8 cellular contexts compared by ENCODE assay signal in the genomic region with DNA sequence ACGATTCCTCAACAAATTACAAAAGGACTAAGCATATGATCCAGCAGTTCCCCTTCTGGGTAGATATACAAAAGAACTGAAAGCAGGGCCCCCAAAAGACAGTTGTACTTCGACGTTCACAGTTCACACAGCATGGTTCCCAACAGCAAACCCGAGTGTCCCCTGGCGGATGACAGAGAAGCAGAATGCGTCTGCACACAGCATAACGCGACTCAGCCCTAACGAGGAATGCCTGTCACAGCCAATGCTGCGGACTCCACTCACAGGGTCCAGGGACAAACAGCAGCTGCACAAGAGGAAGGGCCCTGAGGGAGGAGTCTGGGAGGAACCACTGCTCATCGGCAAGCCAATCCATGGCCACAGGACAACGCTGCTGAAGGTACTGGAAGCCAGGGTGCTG.
DNase-seq lines count a peak whose midpoint lies in the region; ATAC-seq and TF ChIP-seq lines count a peak whose summit lies in the region.

No MANE protein-coding gene starts in this region.

- H3K4me3 ChIP-seq in right lobe of liver, result no peak overlapping the region
- H3K4me3 ChIP-seq in tibial nerve, result no peak overlapping the region

- no peak for TF ChIP-seq CTCF in right lobe of liver (IDR thresholded peaks at IDR 0.05)
- TF ChIP-seq CTCF in tibial nerve (IDR thresholded peaks at IDR 0.05), result no peak

- H3K9me3 Mint-ChIP-seq in activated CD8-positive, alpha-beta memory T cell treated with anti-CD3 and anti-CD28 coated beads, Interleukin-2, amount 10 ng/mL, durations not matched to agents 7 days and 5 days (ENCODE audit: low read depth), result no peaks in the 10 kb centered on the region
- no peaks in the 10 kb centered on the region for H3K9me3 Mint-ChIP-seq in activated T-helper 17 cell treated with anti-CD3 and anti-CD28 coated beads, Interleukin-2, amount 50 U/mL, for 72 hours

- CTCF ChIA-PET in activated CD8-positive, alpha-beta memory T cell treated with anti-CD3 and anti-CD28 coated beads, Interleukin-2, amount 10 ng/mL, durations not matched to agents 7 days and 5 days (lab: Charles Lee), result interaction anchor here (0.6 to 2.5 kb wide), 9 partner anchors 10 to 69 kb away, joined by 3 to 11 read pairs (median 3); no protein-coding TSS in a partner anchor

- no peaks in the 10 kb centered on the region for H3K27me3 Mint-ChIP-seq in activated CD8-positive, alpha-beta memory T cell treated with anti-CD3 and anti-CD28 coated beads, Interleukin-2, amount 10 ng/mL, durations not matched to agents 7 days and 5 days
- H3K27me3 Mint-ChIP-seq in activated T-helper 17 cell treated with anti-CD3 and anti-CD28 coated beads, Interleukin-2, amount 50 U/mL, for 72 hours, result no peaks in the 10 kb centered on the region

- H3K36me3 ChIP-seq in right lobe of liver (no peaks in the 10 kb centered on the region), tibial nerve (peaks cover 0 to 4% (median 0%) of the 10 kb centered on the region in 3 donors)

- ATAC-seq in activated CD8-positive, alpha-beta memory T cell treated with anti-CD3 and anti-CD28 coated beads, Interleukin-2, amount 10 ng/mL, durations not matched to agents 7 days and 5 days, result no peak
- ATAC-seq in activated T-helper 17 cell treated with anti-CD3 and anti-CD28 coated beads, Interleukin-2, amount 50 U/mL, for 72 hours (replicated peaks), result no peak
- ATAC-seq in right lobe of liver (peak in 3 of 4 donors; percentile 3 to 9 (median 8)), GM21367 (IDR thresholded peaks at IDR 0.05; ENCODE audit: unreplicated experiment) (no peak), HG02970 (IDR thresholded peaks at IDR 0.05; ENCODE audit: low FRiP score, unreplicated experiment) (no peak)

- H3K9me3 ChIP-seq in right lobe of liver (no peaks in the 10 kb centered on the region), tibial nerve (no peaks in the 10 kb centered on the region)

- H3K36me3 Mint-ChIP-seq in activated CD8-positive, alpha-beta memory T cell treated with anti-CD3 and anti-CD28 coated beads, Interleukin-2, amount 10 ng/mL, durations not matched to agents 7 days and 5 days, result peaks cover 26% of the 10 kb centered on the region
- peaks cover 66% of the 10 kb centered on the region for H3K36me3 Mint-ChIP-seq in activated T-helper 17 cell treated with anti-CD3 and anti-CD28 coated beads, Interleukin-2, amount 50 U/mL, for 72 hours (ENCODE audit: low read depth)

- H3K27ac Mint-ChIP-seq in activated CD8-positive, alpha-beta memory T cell treated with anti-CD3 and anti-CD28 coated beads, Interleukin-2, amount 10 ng/mL, durations not matched to agents 7 days and 5 days, result peak overlapping the region; percentile 89
- H3K27ac Mint-ChIP-seq in activated T-helper 17 cell treated with anti-CD3 and anti-CD28 coated beads, Interleukin-2, amount 50 U/mL, for 72 hours, result peak overlapping the region; percentile 46

- no peaks in the 10 kb centered on the region for H3K27me3 ChIP-seq in right lobe of liver
- H3K27me3 ChIP-seq in tibial nerve, result no peaks in the 10 kb centered on the region

- TF ChIP-seq POLR2A in right lobe of liver (IDR thresholded peaks at IDR 0.05) (no peak), tibial nerve (IDR thresholded peaks at IDR 0.05) (no peak)

- H3K27ac ChIP-seq in right lobe of liver, result no peak overlapping the region
- peak overlapping the region in 3 of 4 donors; percentile 3 to 20 (median 11) for H3K27ac ChIP-seq in tibial nerve

- H3K4me1 ChIP-seq in right lobe of liver (peaks cover 0 to 87% (median 26%) of the 10 kb centered on the region in 4 donors), tibial nerve (peaks cover 0 to 87% (median 47%) of the 10 kb centered on the region in 4 donors)

- WGBS in right lobe of liver (ENCODE audit: insufficient coverage, low coverage, low lambda C conversion rate, missing lambda C conversion rate), result 56% methylated on average over 6 of the region's 12 CpGs
- WGBS in tibial nerve, 2 donors, result 33 to 46% methylated on average over 12 of the region's 12 CpGs

- no peak for TF ChIP-seq EP300 in tibial nerve (IDR thresholded peaks at IDR 0.05)

- intact Hi-C loops in right lobe of liver (cut with DNase I), result no loop called here

- DNase-seq in activated CD8-positive, alpha-beta memory T cell treated with anti-CD3 and anti-CD28 coated beads, Interleukin-2, amount 10 ng/mL, durations not matched to agents 7 days and 5 days, result peak; percentile 63
- no peak for DNase-seq in activated CD8-positive, alpha-beta memory T cell treated with anti-CD3 and anti-CD28 coated beads, Interleukin-2, amount 50 U/mL, for 48 hours
- DNase-seq in right lobe of liver (no peak), tibial nerve (ENCODE audit: low spot score in 2 of 2) (no peak), HT-29 (ENCODE audit: low spot score) (no peak)

- peak overlapping the region; percentile 48 for H3K4me3 Mint-ChIP-seq in activated CD8-positive, alpha-beta memory T cell treated with anti-CD3 and anti-CD28 coated beads, Interleukin-2, amount 10 ng/mL, durations not matched to agents 7 days and 5 days
- H3K4me3 Mint-ChIP-seq in activated T-helper 17 cell treated with anti-CD3 and anti-CD28 coated beads, Interleukin-2, amount 50 U/mL, for 72 hours, result peak overlapping the region; percentile 80

- H3K4me1 Mint-ChIP-seq in activated CD8-positive, alpha-beta memory T cell treated with anti-CD3 and anti-CD28 coated beads, Interleukin-2, amount 10 ng/mL, durations not matched to agents 7 days and 5 days, result peaks cover 90% of the 10 kb centered on the region
- H3K4me1 Mint-ChIP-seq in activated T-helper 17 cell treated with anti-CD3 and anti-CD28 coated beads, Interleukin-2, amount 50 U/mL, for 72 hours, result peaks cover 62% of the 10 kb centered on the region

Comparison
In these comparisons a context has a peak if more than half of its experiments do, and no peak if none do; other contexts are left out.
1. ATAC-seq: peak in right lobe of liver (3 of 4); none in activated CD8-positive, alpha-beta memory T cell treated with anti-CD3 and anti-CD28 coated beads, Interleukin-2, amount 10 ng/mL, durations not matched to agents 7 days and 5 days (single experiment), activated T-helper 17 cell treated with anti-CD3 and anti-CD28 coated beads, Interleukin-2, amount 50 U/mL, for 72 hours (single experiment), GM21367 (single experiment) and HG02970 (single experiment).
2. H3K27ac ChIP-seq: peak in tibial nerve (3 of 4); none in right lobe of liver (0 of 3).